ENCODE assay signal across 25 cellular contexts in the genomic region with DNA sequence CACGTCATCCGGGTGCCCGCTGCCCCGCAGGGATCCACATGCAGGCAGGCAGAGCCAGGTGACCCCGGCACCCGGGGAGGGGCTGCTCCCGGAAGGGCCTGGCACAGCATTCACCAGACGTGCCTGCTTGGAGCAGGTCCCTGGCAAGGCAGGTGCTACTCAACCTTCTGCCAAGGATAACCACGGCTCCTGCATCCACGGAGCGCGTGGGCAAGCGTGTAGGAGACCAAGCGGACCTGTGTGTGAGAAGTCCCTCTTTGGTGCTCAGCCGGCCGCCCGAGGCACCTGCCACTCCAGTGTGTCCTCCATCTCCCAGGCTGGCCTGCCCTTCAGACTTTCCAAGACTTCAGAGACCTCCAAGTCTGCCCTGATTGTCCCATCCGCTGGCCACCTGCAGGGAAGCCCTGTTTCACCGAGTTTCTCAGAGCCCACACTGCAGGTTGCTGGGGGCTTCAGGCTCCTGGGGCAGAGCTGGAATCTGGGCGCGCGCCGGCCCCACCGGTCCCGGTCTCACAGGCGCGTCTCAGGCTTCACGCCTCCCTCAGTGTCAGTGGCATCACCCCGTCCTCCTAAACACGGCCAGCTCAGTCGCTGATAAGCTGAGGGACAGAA.
DNase-seq lines count a peak whose midpoint lies in the region; ATAC-seq and TF ChIP-seq lines count a peak whose summit lies in the region.
"Had no signal": no experiment of that assay in that cellular context is flagged by ENCODE, and none has a peak within 500 bp of the region (broad histone marks: within the 10 kb centered on the region; RNA-seq: fewer than 3 reads in every experiment).

No MANE protein-coding gene starts in this region.

- H3K27ac ChIP-seq in left ventricle myocardium inferior (replicated peaks) = peak overlapping the region; percentile 82
- H3K27ac ChIP-seq in psoas muscle = no peak overlapping the region
- H3K27ac ChIP-seq: KMS-11, SJSA1, thyroid gland had no signal

- H3K9me3 ChIP-seq in left ventricle myocardium inferior (replicated peaks) = no peaks in the 10 kb centered on the region
- no peaks in the 10 kb centered on the region for H3K9me3 ChIP-seq in psoas muscle
- H3K9me3 ChIP-seq: MG63, thyroid gland had no signal

- H3K36me3 Mint-ChIP-seq in CD14-positive monocyte = no peaks in the 10 kb centered on the region

- peaks cover 2 to 6% (median 5%) of the 10 kb centered on the region in 3 donors for H3K27me3 Mint-ChIP-seq in CD14-positive monocyte (ENCODE audit: low read depth in 3 of 3)

- H3K4me1 ChIP-seq in left ventricle myocardium inferior (peaks cover 34% of the 10 kb centered on the region), psoas muscle (peaks cover 17% of the 10 kb centered on the region)
- H3K4me1 ChIP-seq: SJSA1, thyroid gland had no signal

- H3K36me3 ChIP-seq in left ventricle myocardium inferior (no peaks in the 10 kb centered on the region), psoas muscle (ENCODE audit: insufficient read depth in 1 of 2, low read depth in 1 of 2) (no peaks in the 10 kb centered on the region)
- H3K36me3 ChIP-seq: MG63, SJSA1, thyroid gland had no signal

- no peak for TF ChIP-seq CTCF in CD14-positive monocyte (IDR thresholded peaks at IDR 0.05)
- no peak for TF ChIP-seq CTCF in left ventricle myocardium inferior (IDR thresholded peaks at IDR 0.05; ENCODE audit: borderline replicate concordance)
- TF ChIP-seq CTCF in psoas muscle (IDR thresholded peaks at IDR 0.05) = no peak

- 50 to 64% (median 60%) methylated on average over 31 of the region's 31 CpGs for WGBS in psoas muscle, 3 donors

- H3K9me3 Mint-ChIP-seq in CD14-positive monocyte = peaks cover 26 to 63% (median 48%) of the 10 kb centered on the region in 7 donors
- H3K9me3 Mint-ChIP-seq: stimulated activated naive CD8-positive, alpha-beta T cell treated with anti-CD3 and anti-CD28 coated beads, Interleukin-15, Interleukin-2, amounts not matched to agents 100 ng/mL and 50 ng/mL, for 24 hours had no signal

- intact Hi-C loops in CD14-positive monocyte (cut with micrococcal nuclease) = no loop called here
- intact Hi-C loops in left ventricle myocardium inferior (cut with micrococcal nuclease) = no loop called here
- intact Hi-C loops in psoas muscle (cut with DNase I) = loop anchor here in 1 of 2 donors (10.0 kb wide), 1 partner anchor 108 kb away; no protein-coding TSS in a partner anchor

- peak; percentile 50 to 81 (median 73) for ATAC-seq in psoas muscle
- ATAC-seq: HCT116; naive thymus-derived CD4-positive, alpha-beta T cell had no signal

- H3K27me3 ChIP-seq in left ventricle myocardium inferior (ENCODE audit: low read depth) = no peaks in the 10 kb centered on the region
- H3K27me3 ChIP-seq in psoas muscle (ENCODE audit: insufficient read depth in 3 of 3, low read length in 2 of 3) = no peaks in the 10 kb centered on the region
- H3K27me3 ChIP-seq: MG63, SJSA1, thyroid gland had no signal

- DNase-seq in CD14-positive monocyte (ENCODE audit: low spot score) = peak; percentile 33
- peak; percentile 58 for DNase-seq in NCI-H2196 (lab: John Stamatoyannopoulos, UW; ENCODE audit: unreplicated experiment)
- DNase-seq in left ventricle myocardium inferior = peak; percentile 35
- DNase-seq in psoas muscle = peak in 1 of 2 donors; percentile 73
- no peak for DNase-seq in activated CD4-positive, alpha-beta T cell treated with anti-CD3 and anti-CD28 coated beads, Interleukin-2, amount 50 U/mL, for 4 hours
- DNase-seq in CD1c-positive myeloid dendritic cell (ENCODE audit: extremely low spot score) = no peak
- DNase-seq in amygdala (lab: John Stamatoyannopoulos, UW) = no peak
- DNase-seq: activated CD4-positive, alpha-beta T cell treated with anti-CD3 and anti-CD28 coated beads for 48 hours; activated gamma-delta T cell; activated T-cell treated with anti-CD3 and anti-CD28 coated beads, Interleukin-2, amount 50 U/mL, for 1 hour; central memory CD4-positive, alpha-beta T cell; MG63; naive thymus-derived CD4-positive, alpha-beta T cell; NCI-H1105 treated with DMSO at 0.1 percent for 48 hours; NCI-H187 treated with DMSO at 0.1 percent for 48 hours; NCI-H226; stimulated activated CD4-positive, alpha-beta T cell treated with anti-CD3 and anti-CD28 coated beads, Interleukin-2, amount 100 ng/mL, for 24 hours; stimulated activated CD8-positive, alpha-beta memory T cell treated with anti-CD3 and anti-CD28 coated beads, Interleukin-4, amount 100 ng/mL, for 48 hours; T1000; thyroid gland had no signal

- H3K4me1 Mint-ChIP-seq in CD14-positive monocyte = peaks cover 15% of the 10 kb centered on the region

- no peak overlapping the region for H3K27ac Mint-ChIP-seq in CD14-positive monocyte
- H3K27ac Mint-ChIP-seq: stimulated activated naive CD8-positive, alpha-beta T cell treated with anti-CD3 and anti-CD28 coated beads, Interleukin-15, Interleukin-2, amounts not matched to agents 100 ng/mL and 50 ng/mL, for 24 hours had no signal

- H3K4me3 Mint-ChIP-seq in CD14-positive monocyte = no peak overlapping the region
- H3K4me3 Mint-ChIP-seq: naive thymus-derived CD4-positive, alpha-beta T cell; stimulated activated naive CD8-positive, alpha-beta T cell treated with anti-CD3 and anti-CD28 coated beads, Interleukin-15, Interleukin-2, amounts not matched to agents 100 ng/mL and 50 ng/mL, for 24 hours had no signal

- no peak overlapping the region for H3K4me3 ChIP-seq in left ventricle myocardium inferior
- H3K4me3 ChIP-seq in psoas muscle = no peak overlapping the region
- H3K4me3 ChIP-seq: MG63, SJSA1, smooth muscle cell, thyroid gland had no signal

Comparison
In these comparisons a context has a peak if more than half of its experiments do, and no peak if none do; other contexts are left out.
1. DNase-seq: peak in CD14-positive monocyte (single experiment), NCI-H2196 (single experiment) and left ventricle myocardium inferior (single experiment); none in activated CD4-positive, alpha-beta T cell treated with anti-CD3 and anti-CD28 coated beads, Interleukin-2, amount 50 U/mL, for 4 hours (0 of 2), CD1c-positive myeloid dendritic cell (single experiment) and amygdala (0 of 56).